ENCODE assay signal across 1 cellular context in genomic region chr1:230705289-230706019, GRCh38.
A peak's percentile ranks its signal among the peaks of the same experiment; 100 is the strongest.
TF ChIP-seq lines count a peak whose summit lies in the region.

No MANE protein-coding gene starts in this region.

TF ChIP-seq in HepG2, 621 proteins besides CTCF, POLR2A, EP300 and RAD21 (continued from another document):
- TF ChIP-seq ZNF687 (CRISPR knock-in tag; IDR thresholded peaks at IDR 0.05) (peak; percentile 55), ZSCAN30 (CRISPR knock-in tag; IDR thresholded peaks at IDR 0.05) (no peak), SATB2 (CRISPR knock-in tag; IDR thresholded peaks at IDR 0.05) (no peak), NFAT5 (CRISPR knock-in tag; IDR thresholded peaks at IDR 0.05) (no peak), ZNF33A (CRISPR knock-in tag; IDR thresholded peaks at IDR 0.05; ENCODE audit: borderline replicate concordance) (no peak), ZNF281 (CRISPR knock-in tag; IDR thresholded peaks at IDR 0.05; ENCODE audit: borderline replicate concordance) (peak; percentile 20; the same call in 1 of the 2 replicates), ZNF576 (CRISPR knock-in tag; IDR thresholded peaks at IDR 0.05) (no peak), ZHX2 (IDR thresholded peaks at IDR 0.05; ENCODE audit: low read depth) (no peak), ZHX2 (CRISPR knock-in tag; IDR thresholded peaks at IDR 0.05; ENCODE audit: borderline replicate concordance) (no peak), CCAR2 (optimal IDR thresholded peaks at IDR 0.05; ENCODE audit: low read depth, low read length) (no peak), RORA (CRISPR knock-in tag; IDR thresholded peaks at IDR 0.05) (no peak)
